Comparison of ENCODE assay signal across 8 cellular contexts in genomic region chr12:132561784-132562156, GRCh38. TPM values are rescaled to one million over a fixed set of nuclear protein-coding genes. Genes with fewer than 3 reads are reported as not detected.
DNase-seq lines count a peak whose midpoint lies in the region; ATAC-seq and TF ChIP-seq lines count a peak whose summit lies in the region.

No MANE protein-coding gene starts in this region.

- DNase-seq in AG09309 (ENCODE audit: low read depth) (no peak), GM12865 (ENCODE audit: low read depth) (peak; percentile 40), RPMI8226 (peak; percentile 46), glomerular visceral epithelial cell (ENCODE audit: extremely low spot score) (peak; percentile 27), NCI-H1694 treated with DMSO at 0.1 percent for 48 hours (lab: John Stamatoyannopoulos, UW) (no peak), occipital lobe (lab: John Stamatoyannopoulos, UW) (no peak), NCI-H187 treated with DMSO at 0.1 percent for 48 hours (lab: John Stamatoyannopoulos, UW) (no peak)

- TF ChIP-seq CTCF in AG09309 (IDR thresholded peaks at IDR 0.05; ENCODE audit: control insufficient read depth, insufficient read depth, low read depth, low read length, missing control alignments) (peak; percentile 38), GM12865 (IDR thresholded peaks at IDR 0.05; ENCODE audit: insufficient read depth, low read depth, low read length, missing control alignments) (peak; percentile 47)

- H3K4me3 ChIP-seq in AG09309 (ENCODE audit: control insufficient read depth, low read depth, low read length) = no peak overlapping the region
- no peak overlapping the region for H3K4me3 ChIP-seq in GM12865 (ENCODE audit: low read depth, low read length)

- no peak for ATAC-seq in GM21381 (IDR thresholded peaks at IDR 0.05; ENCODE audit: unreplicated experiment)

RNA-seq across cellular contexts. Expression of gene LRCOL1, which starts 48.6 kb away (rescaled TPM):
- total RNA-seq in occipital lobe = not detected

RNA-seq across cellular contexts. Expression of gene P2RX2, which starts 56.8 kb away (rescaled TPM):
- total RNA-seq in occipital lobe = not detected

Comparison
In these comparisons a context has a peak if more than half of its experiments do, and no peak if none do; other contexts are left out.
1. DNase-seq: peak in GM12865 (single experiment), RPMI8226 (single experiment) and glomerular visceral epithelial cell (single experiment); none in AG09309 (single experiment), NCI-H1694 treated with DMSO at 0.1 percent for 48 hours (single experiment), occipital lobe (single experiment) and NCI-H187 treated with DMSO at 0.1 percent for 48 hours (single experiment).